ENCODE assay signal across 16 cellular contexts in genomic region chr20:5195655-5196054, GRCh38.
A peak's percentile ranks its signal among the peaks of the same experiment; 100 is the strongest.
DNase-seq lines count a peak whose midpoint lies in the region; ATAC-seq and TF ChIP-seq lines count a peak whose summit lies in the region.
"Had no signal": no experiment of that assay in that cellular context is flagged by ENCODE, and none has a peak within 500 bp of the region (broad histone marks: within the 10 kb centered on the region; RNA-seq: fewer than 3 reads in every experiment).

No MANE protein-coding gene starts in this region.

- H2AFZ ChIP-seq in hepatocyte = no peak overlapping the region

- H3K4me3 ChIP-seq in psoas muscle = no peak overlapping the region
- H3K4me3 ChIP-seq in hepatocyte = no peak overlapping the region

- H4K20me1 ChIP-seq in hepatocyte (ENCODE audit: insufficient read depth, poor library complexity, severe bottlenecking) = no peaks in the 10 kb centered on the region

- peak overlapping the region; percentile 71 for H3K27ac ChIP-seq in psoas muscle
- H3K27ac ChIP-seq in hepatocyte = no peak overlapping the region

- H3K4me1 ChIP-seq in psoas muscle (peaks cover 20% of the 10 kb centered on the region), hepatocyte (ENCODE audit: insufficient read depth) (no peaks in the 10 kb centered on the region)

- H3K27me3 ChIP-seq in psoas muscle (ENCODE audit: insufficient read depth in 3 of 3, low read length in 2 of 3) (no peaks in the 10 kb centered on the region), hepatocyte (no peaks in the 10 kb centered on the region)

- H3K9me2 ChIP-seq in hepatocyte (replicated peaks; ENCODE audit: insufficient read depth) = no peaks in the 10 kb centered on the region

- TF ChIP-seq CTCF in psoas muscle (IDR thresholded peaks at IDR 0.05) = no peak
- no peak for TF ChIP-seq CTCF in hepatocyte (IDR thresholded peaks at IDR 0.05; ENCODE audit: poor library complexity)

- ATAC-seq in esophagus mucosa = peak; percentile 84
- peak; percentile 33 to 74 (median 64) for ATAC-seq in psoas muscle
- ATAC-seq in HG03521 (IDR thresholded peaks at IDR 0.05; ENCODE audit: unreplicated experiment) = no peak
- ATAC-seq: activated naive CD4-positive, alpha-beta T cell treated with anti-CD3 and anti-CD28 coated beads, Interleukin-2, amount 50 U/mL, for 72 hours; effector memory CD8-positive, alpha-beta T cell had no signal

- WGBS in psoas muscle, 3 donors = 36 to 70% (median 39%) methylated on average over 4 of the region's 4 CpGs
- WGBS in hepatocyte (ENCODE audit: low lambda C conversion rate, missing lambda C conversion rate) = 88% methylated on average over 4 of the region's 4 CpGs

- no peaks in the 10 kb centered on the region for H3K79me2 ChIP-seq in hepatocyte

- no peak overlapping the region for H3K4me2 ChIP-seq in hepatocyte

- H3K36me3 ChIP-seq in psoas muscle (ENCODE audit: insufficient read depth in 1 of 2, low read depth in 1 of 2) (peaks cover 0 to 40% of the 10 kb centered on the region in 2 donors), hepatocyte (replicated peaks; ENCODE audit: insufficient read depth, low read depth) (no peaks in the 10 kb centered on the region)

- DNase-seq in EL (peak; percentile 27), SK-MEL-5 (ENCODE audit: low read depth, low spot score) (peak; percentile 95), psoas muscle (no peak), NCI-H774 (lab: John Stamatoyannopoulos, UW) (no peak), hepatocyte (ENCODE audit: low spot score) (no peak), activated gamma-delta T cell treated with Interleukin-2 at 50 U/mL for 16 hours (no peak)
- DNase-seq: activated CD4-positive, alpha-beta T cell treated with anti-CD3 and anti-CD28 coated beads for 4 hours; Calu3; effector memory CD8-positive, alpha-beta T cell; KBM-7; NCI-H1417 treated with DMSO at 0.1 percent for 48 hours; NCI-H446; SHP77 had no signal

- intact Hi-C loops in psoas muscle (cut with DNase I) = no loop called here

- H3K9me3 ChIP-seq in psoas muscle (no peaks in the 10 kb centered on the region), hepatocyte (ENCODE audit: low read depth) (no peaks in the 10 kb centered on the region)

- in situ Hi-C loops in SK-MEL-5 (cut with HindIII; ENCODE audit: low pct_unique_long_range_greater_than_20kb, low sequenced_read_pairs) = no loop called here

Comparison
In these comparisons a context has a peak if more than half of its experiments do, and no peak if none do; other contexts are left out.
1. DNase-seq: peak in EL (single experiment) and SK-MEL-5 (single experiment); none in psoas muscle (0 of 2), NCI-H774 (single experiment), hepatocyte (single experiment) and activated gamma-delta T cell treated with Interleukin-2 at 50 U/mL for 16 hours (single experiment).